Comparison of ENCODE assay signal across 8 cellular contexts in genomic region chr2:35428548-35428947, GRCh38.
DNase-seq lines count a peak whose midpoint lies in the region; ATAC-seq, FAIRE-seq and TF ChIP-seq lines count a peak whose summit lies in the region.

No MANE protein-coding gene starts in this region.

- FAIRE-seq in urothelium cell line (lab: Jason Lieb, UNC) = no peak

- no peak overlapping the region for H2BK15ac ChIP-seq in mesenchymal stem cell (ENCODE audit: low read depth, poor library complexity, severe bottlenecking)

- no peak overlapping the region for H3K18ac ChIP-seq in mesenchymal stem cell (ENCODE audit: low read depth in 1 of 2, low read length in 2 of 2)

- no peak overlapping the region for H2AFZ ChIP-seq in mesenchymal stem cell (ENCODE audit: low read depth, low read length)

- no peak overlapping the region for H3K4ac ChIP-seq in mesenchymal stem cell (ENCODE audit: low read depth in 1 of 2, low read length in 2 of 2)

- no peak overlapping the region for H2AK5ac ChIP-seq in mesenchymal stem cell (ENCODE audit: low read length, severe bottlenecking)

- DNase-seq in 8988T (peak; percentile 10), GM12864 (ENCODE audit: low read depth) (no peak), SW480 (ENCODE audit: low spot score) (peak; percentile 22), hypothalamus (lab: John Stamatoyannopoulos, UW) (peak in 27 of 51 donors; percentile 1 to 60 (median 17)), urothelium cell line (ENCODE audit: low spot score) (peak; percentile 46), mesenchymal stem cell (no peak)
- no peak for DNase-seq in NK-92 treated with Interleukin-12 subunit alpha and Interleukin-12 subunit beta, amount 100 ng/mL, for 24 hours (lab: John Stamatoyannopoulos, UW)

- WGBS in mesenchymal stem cell = 100% methylated on average over 1 of the region's 1 CpG

- no peaks in the 10 kb centered on the region for H3K36me3 ChIP-seq in mesenchymal stem cell (ENCODE audit: control insufficient read depth in 1 of 2, insufficient read depth in 2 of 2, low read depth in 1 of 2, low read length in 2 of 2)

- no peak overlapping the region for H4K91ac ChIP-seq in mesenchymal stem cell (ENCODE audit: low read length)

- H3K27ac ChIP-seq in mesenchymal stem cell (ENCODE audit: low read length, poor library complexity, severe bottlenecking) = no peak overlapping the region

- H2BK120ac ChIP-seq in mesenchymal stem cell (ENCODE audit: low read depth, low read length) = no peak overlapping the region

- no peaks in the 10 kb centered on the region for H3K27me3 ChIP-seq in mesenchymal stem cell (ENCODE audit: control insufficient read depth in 1 of 2, insufficient read depth in 1 of 2, low read length in 2 of 2)

- no peak overlapping the region for H3K14ac ChIP-seq in mesenchymal stem cell (ENCODE audit: low read length in 2 of 2)

- no peak overlapping the region for H3K23ac ChIP-seq in mesenchymal stem cell (ENCODE audit: low read length in 2 of 2)

- no peaks in the 10 kb centered on the region for H3K4me1 ChIP-seq in mesenchymal stem cell (ENCODE audit: control insufficient read depth, insufficient read depth, low read depth, low read length)

- no peaks in the 10 kb centered on the region for H3K9me3 ChIP-seq in mesenchymal stem cell (ENCODE audit: control insufficient read depth, low read length)

- H4K8ac ChIP-seq in mesenchymal stem cell (ENCODE audit: low read length) = no peak overlapping the region

- H3K4me3 ChIP-seq in GM12864 (ENCODE audit: low read depth, low read length) = no peak overlapping the region
- no peak overlapping the region for H3K4me3 ChIP-seq in mesenchymal stem cell (ENCODE audit: insufficient read depth in 1 of 2, low read depth in 1 of 2, low read length in 2 of 2)

- H2BK5ac ChIP-seq in mesenchymal stem cell (ENCODE audit: low read depth, low read length, poor library complexity, severe bottlenecking) = no peak overlapping the region

- no peak overlapping the region for H2BK12ac ChIP-seq in mesenchymal stem cell (ENCODE audit: low read length in 2 of 2)

- no peaks in the 10 kb centered on the region for H3K79me1 ChIP-seq in mesenchymal stem cell (replicated peaks; ENCODE audit: low read length, poor library complexity, severe bottlenecking)

- peak; percentile 60 for TF ChIP-seq CTCF in GM12864 (IDR thresholded peaks at IDR 0.05; ENCODE audit: low read depth, low read length, missing control alignments)

- ATAC-seq in HG03460 (IDR thresholded peaks at IDR 0.05; ENCODE audit: unreplicated experiment) = peak; percentile 56

- H3K4me2 ChIP-seq in mesenchymal stem cell (ENCODE audit: low read length, poor library complexity, severe bottlenecking) = no peak overlapping the region

- no peak overlapping the region for H3K9ac ChIP-seq in mesenchymal stem cell (ENCODE audit: low read length)

Comparison
In these comparisons a context has a peak if more than half of its experiments do, and no peak if none do; other contexts are left out.
1. DNase-seq: peak in 8988T (single experiment), SW480 (single experiment), hypothalamus (27 of 51) and urothelium cell line (single experiment); none in GM12864 (single experiment), mesenchymal stem cell (single experiment) and NK-92 treated with Interleukin-12 subunit alpha and Interleukin-12 subunit beta, amount 100 ng/mL, for 24 hours (single experiment).